ENCODE assay signal across 8 cellular contexts in genomic region chr9:4689687-4690104, GRCh38. TPM values are rescaled to one million over a fixed set of nuclear protein-coding genes. Genes with fewer than 3 reads are reported as not detected.
A peak's percentile ranks its signal among the peaks of the same experiment; 100 is the strongest.
DNase-seq lines count a peak whose midpoint lies in the region; ATAC-seq and TF ChIP-seq lines count a peak whose summit lies in the region.

No MANE protein-coding gene starts in this region.

- TF ChIP-seq POLR2A in lower leg skin (IDR thresholded peaks at IDR 0.05), result no peak

- intact Hi-C loops in activated T-helper 2 cell treated with anti-CD3 and anti-CD28 coated beads, Interferon-gamma antibody, Interleukin-2, Interleukin-4, amounts not matched to agents 10 μg/mL and 5 μg/mL and 100 μg/mL, durations not matched to agents 14 hours and 24 hours and 36 hours (cut with micrococcal nuclease), result loop anchor here (1.0 to 10.0 kb wide), 5 partner anchors 10 to 915 kb away; partner anchors contain the start of genes AK3 and CDC37L1
- intact Hi-C loops in Calu3 (cut with micrococcal nuclease; ENCODE audit: unreplicated experiment), result loop anchor here (10.0 kb wide), 1 partner anchor 45 kb away; no protein-coding TSS in a partner anchor
- intact Hi-C loops in lower leg skin (cut with DNase I; ENCODE audit: low total_unique reads), result loop anchor here (10.0 kb wide), 1 partner anchor 45 kb away; no protein-coding TSS in a partner anchor

- ATAC-seq in activated CD8-positive, alpha-beta memory T cell treated with anti-CD3 and anti-CD28 coated beads, Interleukin-2, amount 10 ng/mL, durations not matched to agents 7 days and 5 days, result peak; percentile 47
- ATAC-seq in HG02852 (IDR thresholded peaks at IDR 0.05; ENCODE audit: unreplicated experiment), result peak; percentile 65
- peak; percentile 44 to 72 for ATAC-seq in stimulated activated naive B cell treated with anti-CD40 and anti-IgM and Interleukin-4, amounts not matched to agents 10 μg/mL and 1 μg/mL and 100 μg/mL, for 72 hours (replicated peaks)

- no peak overlapping the region for H3K27ac Mint-ChIP-seq in activated CD8-positive, alpha-beta memory T cell treated with anti-CD3 and anti-CD28 coated beads, Interleukin-2, amount 10 ng/mL, durations not matched to agents 7 days and 5 days
- H3K27ac Mint-ChIP-seq in activated T-helper 2 cell treated with anti-CD3 and anti-CD28 coated beads, Interferon-gamma antibody, Interleukin-2, Interleukin-4, amounts not matched to agents 10 μg/mL and 5 μg/mL and 100 μg/mL, durations not matched to agents 14 hours and 24 hours and 36 hours, result peak overlapping the region; percentile 57
- peak overlapping the region; percentile 20 for H3K27ac Mint-ChIP-seq in stimulated activated naive B cell treated with anti-CD40 and anti-IgM and Interleukin-4, amounts not matched to agents 10 μg/mL and 1 μg/mL and 100 μg/mL, for 72 hours
- H3K27ac Mint-ChIP-seq in Calu3 (ENCODE audit: unreplicated experiment), result no peak overlapping the region

- POLR2A ChIA-PET in RWPE1 (lab: Yijun Ruan, JAX; ENCODE audit: low non-redundant PET), result no interaction called here

- H3K36me3 Mint-ChIP-seq in activated CD8-positive, alpha-beta memory T cell treated with anti-CD3 and anti-CD28 coated beads, Interleukin-2, amount 10 ng/mL, durations not matched to agents 7 days and 5 days, result peaks cover 39% of the 10 kb centered on the region
- peaks cover 51% of the 10 kb centered on the region for H3K36me3 Mint-ChIP-seq in activated T-helper 2 cell treated with anti-CD3 and anti-CD28 coated beads, Interferon-gamma antibody, Interleukin-2, Interleukin-4, amounts not matched to agents 10 μg/mL and 5 μg/mL and 100 μg/mL, durations not matched to agents 14 hours and 24 hours and 36 hours (ENCODE audit: low read depth)
- H3K36me3 Mint-ChIP-seq in stimulated activated naive B cell treated with anti-CD40 and anti-IgM and Interleukin-4, amounts not matched to agents 10 μg/mL and 1 μg/mL and 100 μg/mL, for 72 hours, result peaks cover 18 to 43% of the 10 kb centered on the region in 2 donors
- H3K36me3 Mint-ChIP-seq in Calu3 (ENCODE audit: insufficient read depth, unreplicated experiment), result peaks cover 5% of the 10 kb centered on the region

- peaks cover 21% of the 10 kb centered on the region for H3K4me1 Mint-ChIP-seq in activated CD8-positive, alpha-beta memory T cell treated with anti-CD3 and anti-CD28 coated beads, Interleukin-2, amount 10 ng/mL, durations not matched to agents 7 days and 5 days
- H3K4me1 Mint-ChIP-seq in activated T-helper 2 cell treated with anti-CD3 and anti-CD28 coated beads, Interferon-gamma antibody, Interleukin-2, Interleukin-4, amounts not matched to agents 10 μg/mL and 5 μg/mL and 100 μg/mL, durations not matched to agents 14 hours and 24 hours and 36 hours (ENCODE audit: low read depth), result peaks cover 25% of the 10 kb centered on the region
- H3K4me1 Mint-ChIP-seq in stimulated activated naive B cell treated with anti-CD40 and anti-IgM and Interleukin-4, amounts not matched to agents 10 μg/mL and 1 μg/mL and 100 μg/mL, for 72 hours, result peaks cover 10 to 27% of the 10 kb centered on the region in 2 donors
- no peaks in the 10 kb centered on the region for H3K4me1 Mint-ChIP-seq in Calu3 (ENCODE audit: low read depth, unreplicated experiment)

- BruUV-seq in Calu3 (replicated peaks; lab: Mats Ljungman, UMichigan), result no TSS peak

- WGBS in lower leg skin, 2 donors, result 65 to 71% methylated on average over 1 of the region's 1 CpG

- CTCF ChIA-PET in activated CD8-positive, alpha-beta memory T cell treated with anti-CD3 and anti-CD28 coated beads, Interleukin-2, amount 10 ng/mL, durations not matched to agents 7 days and 5 days (lab: Charles Lee), result no interaction called here
- CTCF ChIA-PET in Calu3 (lab: Charles Lee), result no interaction called here
- CTCF ChIA-PET in RWPE1 (lab: Yijun Ruan, JAX), result no interaction called here

- no peak for DNase-seq in activated CD8-positive, alpha-beta memory T cell treated with anti-CD3 and anti-CD28 coated beads, Interleukin-2, amount 10 ng/mL, durations not matched to agents 7 days and 5 days
- DNase-seq in activated CD8-positive, alpha-beta memory T cell treated with anti-CD3 and anti-CD28 coated beads, Interleukin-2, amount 50 U/mL, for 4 hours, result no peak
- DNase-seq in activated T-helper 2 cell treated with anti-CD3 and anti-CD28 coated beads, Interferon-gamma antibody, Interleukin-2, Interleukin-4, amounts not matched to agents 10 μg/mL and 5 μg/mL and 100 μg/mL, durations not matched to agents 14 hours and 24 hours and 36 hours (ENCODE audit: low spot score), result no peak
- DNase-seq in stimulated activated naive B cell treated with anti-CD40 and anti-IgM and Interleukin-4, amounts not matched to agents 10 μg/mL and 1 μg/mL and 100 μg/mL, for 72 hours, result no peak
- DNase-seq in Calu3, result no peak
- no peak for DNase-seq in lower leg skin (ENCODE audit: low spot score in 2 of 2)
- DNase-seq in RWPE1 (ENCODE audit: low spot score), result no peak

- no peak overlapping the region for H3K4me3 ChIP-seq in lower leg skin (ENCODE audit: low read depth, poor library complexity, severe bottlenecking)

- no peak for TF ChIP-seq CTCF in Calu3 (IDR thresholded peaks at IDR 0.05; ENCODE audit: unreplicated experiment)
- TF ChIP-seq CTCF in lower leg skin (IDR thresholded peaks at IDR 0.05), result no peak
- TF ChIP-seq CTCF in RWPE1 (conservative IDR thresholded peaks at IDR 0.05; ENCODE audit: low read depth), result no peak

- no peak overlapping the region for H3K27ac ChIP-seq in RWPE1

- H3K4me3 Mint-ChIP-seq in activated CD8-positive, alpha-beta memory T cell treated with anti-CD3 and anti-CD28 coated beads, Interleukin-2, amount 10 ng/mL, durations not matched to agents 7 days and 5 days, result no peak overlapping the region
- H3K4me3 Mint-ChIP-seq in activated T-helper 2 cell treated with anti-CD3 and anti-CD28 coated beads, Interferon-gamma antibody, Interleukin-2, Interleukin-4, amounts not matched to agents 10 μg/mL and 5 μg/mL and 100 μg/mL, durations not matched to agents 14 hours and 24 hours and 36 hours (ENCODE audit: low read depth), result no peak overlapping the region
- no peak overlapping the region for H3K4me3 Mint-ChIP-seq in stimulated activated naive B cell treated with anti-CD40 and anti-IgM and Interleukin-4, amounts not matched to agents 10 μg/mL and 1 μg/mL and 100 μg/mL, for 72 hours
- no peak overlapping the region for H3K4me3 Mint-ChIP-seq in Calu3 (ENCODE audit: low read depth, unreplicated experiment)

- H3K27me3 Mint-ChIP-seq in activated CD8-positive, alpha-beta memory T cell treated with anti-CD3 and anti-CD28 coated beads, Interleukin-2, amount 10 ng/mL, durations not matched to agents 7 days and 5 days, result no peaks in the 10 kb centered on the region
- H3K27me3 Mint-ChIP-seq in activated T-helper 2 cell treated with anti-CD3 and anti-CD28 coated beads, Interferon-gamma antibody, Interleukin-2, Interleukin-4, amounts not matched to agents 10 μg/mL and 5 μg/mL and 100 μg/mL, durations not matched to agents 14 hours and 24 hours and 36 hours (ENCODE audit: low read depth), result no peaks in the 10 kb centered on the region
- no peaks in the 10 kb centered on the region for H3K27me3 Mint-ChIP-seq in stimulated activated naive B cell treated with anti-CD40 and anti-IgM and Interleukin-4, amounts not matched to agents 10 μg/mL and 1 μg/mL and 100 μg/mL, for 72 hours
- H3K27me3 Mint-ChIP-seq in Calu3 (ENCODE audit: unreplicated experiment), result no peaks in the 10 kb centered on the region

- H3K9me3 Mint-ChIP-seq in activated CD8-positive, alpha-beta memory T cell treated with anti-CD3 and anti-CD28 coated beads, Interleukin-2, amount 10 ng/mL, durations not matched to agents 7 days and 5 days (ENCODE audit: low read depth), result no peaks in the 10 kb centered on the region
- no peaks in the 10 kb centered on the region for H3K9me3 Mint-ChIP-seq in activated T-helper 2 cell treated with anti-CD3 and anti-CD28 coated beads, Interferon-gamma antibody, Interleukin-2, Interleukin-4, amounts not matched to agents 10 μg/mL and 5 μg/mL and 100 μg/mL, durations not matched to agents 14 hours and 24 hours and 36 hours
- no peaks in the 10 kb centered on the region for H3K9me3 Mint-ChIP-seq in stimulated activated naive B cell treated with anti-CD40 and anti-IgM and Interleukin-4, amounts not matched to agents 10 μg/mL and 1 μg/mL and 100 μg/mL, for 72 hours
- H3K9me3 Mint-ChIP-seq in Calu3 (ENCODE audit: low read depth, unreplicated experiment), result no peaks in the 10 kb centered on the region

RNA-seq across cellular contexts. Expression of gene CDC37L1, which starts 10.3 kb away (rescaled TPM):
- 10 to 100 TPM; 10.1 to 12.4 TPM for total RNA-seq in activated CD8-positive, alpha-beta memory T cell treated with anti-CD3 and anti-CD28 coated beads, Interleukin-2, amount 10 ng/mL, durations not matched to agents 7 days and 5 days
- 10.0 and 10.2 TPM in 2 replicates for total RNA-seq in activated T-helper 2 cell treated with anti-CD3 and anti-CD28 coated beads, Interferon-gamma antibody, Interleukin-2, Interleukin-4, amounts not matched to agents 10 μg/mL and 5 μg/mL and 100 μg/mL, durations not matched to agents 14 hours and 24 hours and 36 hours
- total RNA-seq in Calu3 (2022), result 12.1 TPM in 2 replicates
- total RNA-seq in lower leg skin, result 10 to 100 TPM; 15.5 to 32.5 (median 25.8) TPM

RNA-seq across cellular contexts. Expression of gene SPATA6L, which starts 23.4 kb away (rescaled TPM):
- under 1 TPM; 0.56 to 0.73 TPM for total RNA-seq in activated CD8-positive, alpha-beta memory T cell treated with anti-CD3 and anti-CD28 coated beads, Interleukin-2, amount 10 ng/mL, durations not matched to agents 7 days and 5 days
- 0.21 and 0.68 TPM in 2 replicates for total RNA-seq in activated T-helper 2 cell treated with anti-CD3 and anti-CD28 coated beads, Interferon-gamma antibody, Interleukin-2, Interleukin-4, amounts not matched to agents 10 μg/mL and 5 μg/mL and 100 μg/mL, durations not matched to agents 14 hours and 24 hours and 36 hours
- total RNA-seq in Calu3 (2022), result 5.7 and 7.1 TPM in 2 replicates
- 1 to 10 TPM; 1.3 to 3.5 (median 2.3) TPM for total RNA-seq in lower leg skin

RNA-seq across cellular contexts. Expression of gene PLPP6, which starts 27.6 kb away (rescaled TPM):
- total RNA-seq in activated CD8-positive, alpha-beta memory T cell treated with anti-CD3 and anti-CD28 coated beads, Interleukin-2, amount 10 ng/mL, durations not matched to agents 7 days and 5 days, result 10 to 100 TPM in 1 of 2 experiments, 1 to 10 TPM in 1; 9.3 to 10.2 TPM
- 4.8 and 5.9 TPM in 2 replicates for total RNA-seq in activated T-helper 2 cell treated with anti-CD3 and anti-CD28 coated beads, Interferon-gamma antibody, Interleukin-2, Interleukin-4, amounts not matched to agents 10 μg/mL and 5 μg/mL and 100 μg/mL, durations not matched to agents 14 hours and 24 hours and 36 hours
- total RNA-seq in Calu3 (2022), result 10.3 and 11.1 TPM in 2 replicates
- 10 to 100 TPM; 13.6 to 20.7 (median 17.7) TPM for total RNA-seq in lower leg skin

RNA-seq across cellular contexts. Expression of gene AK3, which starts 51.3 kb away (rescaled TPM):
- total RNA-seq in activated CD8-positive, alpha-beta memory T cell treated with anti-CD3 and anti-CD28 coated beads, Interleukin-2, amount 10 ng/mL, durations not matched to agents 7 days and 5 days, result 10 to 100 TPM; 35.6 to 35.8 TPM
- 33.9 and 34.5 TPM in 2 replicates for total RNA-seq in activated T-helper 2 cell treated with anti-CD3 and anti-CD28 coated beads, Interferon-gamma antibody, Interleukin-2, Interleukin-4, amounts not matched to agents 10 μg/mL and 5 μg/mL and 100 μg/mL, durations not matched to agents 14 hours and 24 hours and 36 hours
- 21.5 and 24.0 TPM in 2 replicates for total RNA-seq in Calu3 (2022)
- total RNA-seq in lower leg skin, result 100 to 1,000 TPM in 1 of 4 donors, 10 to 100 TPM in 3; 81.3 to 102 (median 92.9) TPM

Comparison
In these comparisons a context has a peak if more than half of its experiments do, and no peak if none do; other contexts are left out.
1. H3K27ac Mint-ChIP-seq: peak in activated T-helper 2 cell treated with anti-CD3 and anti-CD28 coated beads, Interferon-gamma antibody, Interleukin-2, Interleukin-4, amounts not matched to agents 10 μg/mL and 5 μg/mL and 100 μg/mL, durations not matched to agents 14 hours and 24 hours and 36 hours (single experiment) and stimulated activated naive B cell treated with anti-CD40 and anti-IgM and Interleukin-4, amounts not matched to agents 10 μg/mL and 1 μg/mL and 100 μg/mL, for 72 hours (single experiment); none in activated CD8-positive, alpha-beta memory T cell treated with anti-CD3 and anti-CD28 coated beads, Interleukin-2, amount 10 ng/mL, durations not matched to agents 7 days and 5 days (single experiment) and Calu3 (single experiment).
2. Peak in every context shown above with its lines, with median percentiles within 50 percentile points of each other: ATAC-seq.